Comparison of ENCODE assay signal across 8 cellular contexts in genomic region chr1:32179193-32179442, GRCh38. TPM values are rescaled to one million over a fixed set of nuclear protein-coding genes. Genes with fewer than 3 reads are reported as not detected.
DNase-seq lines count a peak whose midpoint lies in the region; ATAC-seq and TF ChIP-seq lines count a peak whose summit lies in the region.

No MANE protein-coding gene starts in this region.

- DNase-seq in NCI-H1930 (lab: John Stamatoyannopoulos, UW) (peak; percentile 63 to 65), endodermal cell (no peak), neuronal stem cell (ENCODE audit: low spot score) (no peak), GF-D8 (lab: John Stamatoyannopoulos, UW) (no peak), MV-4-11 (lab: John Stamatoyannopoulos, UW) (no peak)

- 53 to 63% methylated on average over 6 to 7 of the region's 7 CpGs for WGBS in endodermal cell (ENCODE audit: insufficient coverage in 1 of 2, insufficient read length in 1 of 2), 2 experiments
- no CpG with 5 or more reads among the region's 7 CpGs for WGBS in neuronal stem cell (ENCODE audit: extremely low coverage in 2 of 2, insufficient read length in 2 of 2, insufficient replicate concordance in 1 of 2), 2 donors

- H3K79me2 ChIP-seq in DOHH2 (ENCODE audit: control insufficient read depth, low read length), result peaks cover 40% of the 10 kb centered on the region

- peak overlapping the region; percentile 99 for H3K23ac ChIP-seq in neuronal stem cell (ENCODE audit: low read depth, low read length, poor library complexity)

- H3K4me3 ChIP-seq in DOHH2 (ENCODE audit: low read length) (peak overlapping the region; percentile 87), endodermal cell (ENCODE audit: low read length) (peak overlapping the region; percentile 94), neuronal stem cell (ENCODE audit: low read length in 2 of 2) (peak overlapping the region in 1 of 2 donors; percentile 71)

- no peak overlapping the region for H2BK15ac ChIP-seq in neuronal stem cell (ENCODE audit: low read length)

- H3K36me3 ChIP-seq in DOHH2 (ENCODE audit: control insufficient read depth, low read length) (peaks cover 35% of the 10 kb centered on the region), endodermal cell (ENCODE audit: control insufficient read depth, insufficient read depth, low read length) (peaks cover 49% of the 10 kb centered on the region), neuronal stem cell (replicated peaks in 1 of 2; ENCODE audit: control insufficient read depth in 2 of 2, insufficient read depth in 2 of 2, low read length in 2 of 2) (peaks cover 13 to 48% of the 10 kb centered on the region in 2 donors)

- H3K4me3 Mint-ChIP-seq in endodermal cell, result peak overlapping the region; percentile 83

- no peak overlapping the region for H2AK5ac ChIP-seq in neuronal stem cell (ENCODE audit: low read depth, low read length)

- H3F3A ChIP-seq in DOHH2 (ENCODE audit: control insufficient read depth, insufficient read depth), result peaks cover 17% of the 10 kb centered on the region

- H3K9me3 Mint-ChIP-seq in endodermal cell, result no peaks in the 10 kb centered on the region

- H3K79me1 ChIP-seq in neuronal stem cell (ENCODE audit: low read depth, low read length), result peaks cover 11% of the 10 kb centered on the region

- H4K91ac ChIP-seq in neuronal stem cell (ENCODE audit: low read depth, low read length, poor library complexity), result no peak overlapping the region

- no peak overlapping the region for H4K8ac ChIP-seq in neuronal stem cell (ENCODE audit: low read depth, low read length)

- no peak overlapping the region for H3K4ac ChIP-seq in neuronal stem cell (ENCODE audit: low read length)

- peak overlapping the region; percentile 77 for H2BK5ac ChIP-seq in neuronal stem cell (ENCODE audit: low read length)

- peaks cover 33% of the 10 kb centered on the region for H3K36me3 Mint-ChIP-seq in endodermal cell (ENCODE audit: low read depth)

- H3K9me3 ChIP-seq in DOHH2 (ENCODE audit: control insufficient read depth, insufficient read depth, low read length) (no peaks in the 10 kb centered on the region), endodermal cell (ENCODE audit: control insufficient read depth, low read length) (no peaks in the 10 kb centered on the region), neuronal stem cell (replicated peaks in 1 of 2; ENCODE audit: control insufficient read depth in 2 of 2, insufficient read depth in 1 of 2, low read depth in 1 of 2, low read length in 2 of 2) (no peaks in the 10 kb centered on the region)

- no peak overlapping the region for H2BK120ac ChIP-seq in neuronal stem cell (ENCODE audit: low read depth, low read length)

- peak overlapping the region; percentile 97 for H3K4me2 ChIP-seq in DOHH2 (ENCODE audit: low read length)
- H3K4me2 ChIP-seq in neuronal stem cell (ENCODE audit: insufficient read depth, low read length, poor library complexity, severe bottlenecking), result peak overlapping the region; percentile 100

- H3K27ac ChIP-seq in DOHH2 (ENCODE audit: low read depth, low read length) (peak overlapping the region; percentile 73), endodermal cell (ENCODE audit: low read depth, low read length) (peak overlapping the region; percentile 93), neuronal stem cell (replicated peaks; ENCODE audit: low read length) (peak overlapping the region; percentile 74)

- no peaks in the 10 kb centered on the region for H3K9me2 ChIP-seq in DOHH2 (replicated peaks; ENCODE audit: control insufficient read depth, low read length)

- H3K4me1 ChIP-seq in DOHH2 (ENCODE audit: control insufficient read depth, low read length) (peaks cover 32% of the 10 kb centered on the region), endodermal cell (ENCODE audit: control insufficient read depth, insufficient read depth, low read length) (no peaks in the 10 kb centered on the region), neuronal stem cell (ENCODE audit: control insufficient read depth in 2 of 2, insufficient read depth in 1 of 2, low read depth in 1 of 2, low read length in 2 of 2) (peaks cover 11 to 15% of the 10 kb centered on the region in 2 donors)

- H2AFZ ChIP-seq in neuronal stem cell (ENCODE audit: low read length), result peak overlapping the region; percentile 94

- TF ChIP-seq CTCF in DOHH2 (IDR thresholded peaks at IDR 0.05; ENCODE audit: low read depth, low read length, poor library complexity, severe bottlenecking) (no peak), endodermal cell (conservative IDR thresholded peaks at IDR 0.05) (no peak)

- no peak overlapping the region for H2BK12ac ChIP-seq in neuronal stem cell (ENCODE audit: low read length)

- no peaks in the 10 kb centered on the region for H3K27me3 Mint-ChIP-seq in endodermal cell (ENCODE audit: insufficient read depth)

- H3K18ac ChIP-seq in neuronal stem cell (ENCODE audit: low read length), result peak overlapping the region; percentile 62

- no peak for ATAC-seq in GM18519 (IDR thresholded peaks at IDR 0.05; ENCODE audit: low FRiP score, unreplicated experiment)
- no peak for ATAC-seq in GM19463 (IDR thresholded peaks at IDR 0.05; ENCODE audit: unreplicated experiment)

- H4K20me1 ChIP-seq in DOHH2 (ENCODE audit: control insufficient read depth, insufficient read depth, low read depth, low read length), result peaks cover 3% of the 10 kb centered on the region; the same call in 1 of the 2 replicates

- peaks cover 29% of the 10 kb centered on the region for H3K4me1 Mint-ChIP-seq in endodermal cell

- H3K27me3 ChIP-seq in DOHH2 (ENCODE audit: control insufficient read depth, low read length) (no peaks in the 10 kb centered on the region), endodermal cell (ENCODE audit: control insufficient read depth, insufficient read depth, low read length, poor library complexity, severe bottlenecking) (no peaks in the 10 kb centered on the region), neuronal stem cell (ENCODE audit: control insufficient read depth in 3 of 3, insufficient read depth in 3 of 3, low read depth in 1 of 3, low read length in 3 of 3) (no peaks in the 10 kb centered on the region)

- H3K9ac ChIP-seq in endodermal cell (ENCODE audit: extremely low read depth, low read length, poor library complexity, severe bottlenecking) (no peak overlapping the region), neuronal stem cell (ENCODE audit: low read depth, low read length, poor library complexity) (no peak overlapping the region)

- no peak overlapping the region for H3K14ac ChIP-seq in neuronal stem cell (ENCODE audit: low read length)

- peak overlapping the region; percentile 91 for H3K27ac Mint-ChIP-seq in endodermal cell

RNA-seq across cellular contexts. Expression of gene TXLNA, which starts 0.4 kb away (rescaled TPM):
- 10 to 100 TPM; 38.3 to 39.4 TPM for total RNA-seq in endodermal cell
- 39.7 TPM for polyA plus RNA-seq in endodermal cell (2013, experiment 1 of 2)
- polyA plus RNA-seq in endodermal cell (2013, experiment 2 of 2), result 37.8 TPM
- 20.5 TPM for polyA plus RNA-seq in neuronal stem cell (2013, experiment 1 of 2)
- polyA plus RNA-seq in neuronal stem cell (2013, experiment 2 of 2), result 20.6 TPM

RNA-seq across cellular contexts. Expression of gene CCDC28B, which starts 21.3 kb away (rescaled TPM):
- 10 to 100 TPM in 1 of 2 donors, 1 to 10 TPM in 1; 9.2 to 11.1 TPM for total RNA-seq in endodermal cell
- 26.3 TPM for polyA plus RNA-seq in endodermal cell (2013, experiment 1 of 2)
- 22.7 TPM for polyA plus RNA-seq in endodermal cell (2013, experiment 2 of 2)
- 23.0 TPM for polyA plus RNA-seq in neuronal stem cell (2013, experiment 1 of 2)
- polyA plus RNA-seq in neuronal stem cell (2013, experiment 2 of 2), result 22.7 TPM

RNA-seq across cellular contexts. Expression of gene IQCC, which starts 26.4 kb away (rescaled TPM):
- total RNA-seq in endodermal cell, result 1 to 10 TPM; 4.7 to 6.3 TPM
- 6.5 TPM for polyA plus RNA-seq in endodermal cell (2013, experiment 1 of 2)
- 6.7 TPM for polyA plus RNA-seq in endodermal cell (2013, experiment 2 of 2)
- polyA plus RNA-seq in neuronal stem cell (2013, experiment 1 of 2), result 4.2 TPM
- 3.8 TPM for polyA plus RNA-seq in neuronal stem cell (2013, experiment 2 of 2)

RNA-seq across cellular contexts. Expression of gene DCDC2B, which starts 29.8 kb away (rescaled TPM):
- total RNA-seq in endodermal cell, result not detected
- not detected for polyA plus RNA-seq in endodermal cell (2013, experiment 1 of 2)
- not detected for polyA plus RNA-seq in endodermal cell (2013, experiment 2 of 2)
- 0.03 TPM for polyA plus RNA-seq in neuronal stem cell (2013, experiment 1 of 2)
- polyA plus RNA-seq in neuronal stem cell (2013, experiment 2 of 2), result not detected

RNA-seq across cellular contexts. Expression of gene TMEM234, which starts 43.0 kb away (rescaled TPM):
- total RNA-seq in endodermal cell, result 10 to 100 TPM; 35.1 to 35.5 TPM
- polyA plus RNA-seq in endodermal cell (2013, experiment 1 of 2), result 13.6 TPM
- polyA plus RNA-seq in endodermal cell (2013, experiment 2 of 2), result 14.6 TPM
- polyA plus RNA-seq in neuronal stem cell (2013, experiment 1 of 2), result 7.0 TPM
- 7.0 TPM for polyA plus RNA-seq in neuronal stem cell (2013, experiment 2 of 2)

Comparison
In these comparisons a context has a peak if more than half of its experiments do, and no peak if none do; other contexts are left out.
1. DNase-seq: peak in NCI-H1930 (2 of 2); none in endodermal cell (single experiment), neuronal stem cell (single experiment), GF-D8 (single experiment) and MV-4-11 (single experiment).
2. Peak in every context shown above with its lines, with median percentiles within 50 percentile points of each other: H3K27ac ChIP-seq.